Comparison of ENCODE assay signal across 3 cellular contexts in genomic region chr2:178474560-178474959, GRCh38.
TF ChIP-seq lines count a peak whose summit lies in the region.

No MANE protein-coding gene starts in this region.

TF ChIP-seq in HepG2, 621 proteins besides CTCF, POLR2A, EP300 and RAD21:
- no peak for TF ChIP-seq ZNF652 (CRISPR knock-in tag; IDR thresholded peaks at IDR 0.05; ENCODE audit: borderline replicate concordance, low read depth)
- peak; percentile 74 for TF ChIP-seq ZNF121 (CRISPR knock-in tag; IDR thresholded peaks at IDR 0.05)

TF ChIP-seq in WTC11, 78 proteins besides CTCF, POLR2A, EP300 and RAD21:
- peak; percentile 59; the same call in 1 of the 2 replicates for TF ChIP-seq ZNF121 (CRISPR knock-in tag; IDR thresholded peaks at IDR 0.05)
- no peak for TF ChIP-seq SP1 (CRISPR knock-in tag; conservative IDR thresholded peaks at IDR 0.05)

TF ChIP-seq in neural cell, 6 proteins besides CTCF, POLR2A, EP300 and RAD21:
- TF ChIP-seq SMC3 (conservative IDR thresholded peaks at IDR 0.05; ENCODE audit: poor library complexity) (no peak), MXI1 (conservative IDR thresholded peaks at IDR 0.05; ENCODE audit: poor library complexity, severe bottlenecking) (no peak), EZH2 (IDR thresholded peaks at IDR 0.05; ENCODE audit: borderline replicate concordance, insufficient read depth, low read length, poor library complexity, severe bottlenecking) (no peak), REST (IDR thresholded peaks at IDR 0.05; ENCODE audit: borderline replicate concordance) (no peak), TAF1 (IDR thresholded peaks at IDR 0.05; ENCODE audit: low read depth) (no peak), POLR2AphosphoS5 (IDR thresholded peaks at IDR 0.05) (no peak)
